In genomic region chr10:99681553-99681952, GRCh38 we compare ENCODE assay signal across 10 cellular contexts. TPM values are rescaled to one million over a fixed set of nuclear protein-coding genes. Genes with fewer than 3 reads are reported as not detected.
DNase-seq lines count a peak whose midpoint lies in the region; ATAC-seq and TF ChIP-seq lines count a peak whose summit lies in the region.
"Had no signal": no experiment of that assay in that cellular context is flagged by ENCODE, and none has a peak within 500 bp of the region (broad histone marks: within the 10 kb centered on the region; RNA-seq: fewer than 3 reads in every experiment).

No MANE protein-coding gene starts in this region.

- intact Hi-C loops in posterior vena cava (cut with DNase I): no loop called here

- no peak for TF ChIP-seq POLR2A in NB4 (IDR thresholded peaks at IDR 0.05; ENCODE audit: extremely low read depth, insufficient read length)

- peak; percentile 86 for DNase-seq in EH (ENCODE audit: low read depth)
- peak; percentile 26 for DNase-seq in NB4 (ENCODE audit: low read depth)
- DNase-seq in dermis blood vessel endothelial cell: peak; percentile 7
- peak; percentile 92 for DNase-seq in myocyte (ENCODE audit: low read depth)
- DNase-seq in DMS53 treated with DMSO at 0.1 percent for 48 hours (lab: John Stamatoyannopoulos, UW; ENCODE audit: unreplicated experiment): no peak
- DNase-seq in posterior vena cava (ENCODE audit: low spot score): no peak
- DNase-seq: central memory CD4-positive, alpha-beta T cell; NCI-H146 had no signal

- ATAC-seq in GM18519 (IDR thresholded peaks at IDR 0.05; ENCODE audit: low FRiP score, unreplicated experiment): no peak
- no peak for ATAC-seq in GM21576 (IDR thresholded peaks at IDR 0.05; ENCODE audit: unreplicated experiment)

- no peak overlapping the region for H3K4me3 ChIP-seq in NB4 (ENCODE audit: low read depth, low read length)

- no peak for TF ChIP-seq CTCF in NB4 (IDR thresholded peaks at IDR 0.05; ENCODE audit: low read depth, low read length)

RNA-seq across cellular contexts. Expression of gene ENTPD7, which starts 22.2 kb away (rescaled TPM):
- 23.0 and 25.2 TPM in 2 replicates for total RNA-seq in dermis blood vessel endothelial cell
- 7.8 and 9.3 TPM in 2 replicates for total RNA-seq in myocyte
- 4.6 TPM for polyA plus RNA-seq in myocyte (2012)
- 10 to 100 TPM in 1 of 2 donors, 1 to 10 TPM in 1; 8.5 to 10.1 TPM for total RNA-seq in posterior vena cava

RNA-seq across cellular contexts. Expression of gene COX15, which starts 50.4 kb away (rescaled TPM):
- total RNA-seq in dermis blood vessel endothelial cell: 41.7 and 54.2 TPM in 2 replicates
- 40.1 and 40.2 TPM in 2 replicates for total RNA-seq in myocyte
- polyA plus RNA-seq in myocyte (2012): 26.9 TPM
- total RNA-seq in posterior vena cava: 10 to 100 TPM; 17.6 to 24.3 TPM

RNA-seq across cellular contexts. Expression of gene CUTC, which starts 50.5 kb away (rescaled TPM):
- 31.5 and 34.2 TPM in 2 replicates for total RNA-seq in dermis blood vessel endothelial cell
- total RNA-seq in myocyte: 28.1 and 32.7 TPM in 2 replicates
- polyA plus RNA-seq in myocyte (2012): 24.5 TPM
- total RNA-seq in posterior vena cava: 10 to 100 TPM; 22.6 to 25.7 TPM

Comparison
In these comparisons a context has a peak if more than half of its experiments do, and no peak if none do; other contexts are left out.
1. DNase-seq: peak in EH (single experiment), NB4 (single experiment), dermis blood vessel endothelial cell (single experiment) and myocyte (single experiment); none in DMS53 treated with DMSO at 0.1 percent for 48 hours (single experiment) and posterior vena cava (single experiment).